In genomic region chr9:70404261-70404660, GRCh38 we compare ENCODE assay signal across 16 cellular contexts. TPM values are rescaled to one million over a fixed set of nuclear protein-coding genes. Genes with fewer than 3 reads are reported as not detected.
DNase-seq lines count a peak whose midpoint lies in the region; ATAC-seq and TF ChIP-seq lines count a peak whose summit lies in the region.
"Had no signal": no experiment of that assay in that cellular context is flagged by ENCODE, and none has a peak within 500 bp of the region (broad histone marks: within the 10 kb centered on the region; RNA-seq: fewer than 3 reads in every experiment).

No MANE protein-coding gene starts in this region.

- POLR2A ChIA-PET in activated CD4-positive, alpha-beta T cell treated with anti-CD3 and anti-CD28 coated beads for 36 hours (lab: Charles Lee): interaction anchor here (1.1 kb wide), 1 partner anchor 16 kb away, joined by 3 read pairs; no protein-coding TSS in a partner anchor

- intact Hi-C loops in activated CD4-positive, alpha-beta T cell treated with anti-CD3 and anti-CD28 coated beads for 36 hours (cut with DNase I, micrococcal nuclease): loop anchor here in 1 of 2 experiments (10.0 kb wide), 1 partner anchor 1381 kb away; no protein-coding TSS in a partner anchor
- intact Hi-C loops in testis (cut with DNase I; ENCODE audit: low total_unique reads): no loop called here

- ATAC-seq in activated CD4-positive, alpha-beta T cell treated with anti-CD3 and anti-CD28 coated beads for 36 hours: no peak
- no peak for ATAC-seq in HG02763 (IDR thresholded peaks at IDR 0.05; ENCODE audit: unreplicated experiment)
- no peak for ATAC-seq in effector memory CD8-positive, alpha-beta T cell (replicated peaks)
- ATAC-seq: natural killer cell treated with Interleukin-12 subunit alpha and Interleukin-12 subunit beta and Interleukin-15 and Interleukin-18, amount 100 ng/mL, for 72 hours had no signal

- CTCF ChIA-PET in activated CD4-positive, alpha-beta T cell treated with anti-CD3 and anti-CD28 coated beads for 36 hours (lab: Charles Lee): interaction anchor here (1.2 to 3.3 kb wide), 2 partner anchors 14 to 198 kb away, joined by 3 to 15 read pairs; no protein-coding TSS in a partner anchor

- DNase-seq in activated CD4-positive, alpha-beta T cell treated with anti-CD3 and anti-CD28 coated beads for 36 hours: no peak
- no peak for DNase-seq in activated CD4-positive, alpha-beta T cell treated with anti-CD3 and anti-CD28 coated beads for 1 hour
- DNase-seq in adipocyte (ENCODE audit: low read depth) (no peak), testis (no peak)
- no peak for DNase-seq in effector memory CD8-positive, alpha-beta T cell
- DNase-seq: DND-41; MM.1S; NCI-H2081; NCI-H774; stimulated activated CD4-positive, alpha-beta T cell treated with anti-CD3 and anti-CD28 coated beads, Interleukin-2, amount 100 ng/mL, for 24 hours had no signal

- H3K4me3 ChIP-seq in adipocyte (ENCODE audit: low read length) (peak overlapping the region; percentile 49), muscle layer of duodenum (ENCODE audit: low read depth in 1 of 2, low read length in 2 of 2) (no peak overlapping the region), testis (no peak overlapping the region)

- H3K9ac ChIP-seq in adipocyte (ENCODE audit: low read length): peak overlapping the region; percentile 33

- no peaks in the 10 kb centered on the region for H3K27me3 Mint-ChIP-seq in activated CD4-positive, alpha-beta T cell treated with anti-CD3 and anti-CD28 coated beads for 36 hours
- no peaks in the 10 kb centered on the region for H3K27me3 Mint-ChIP-seq in effector memory CD8-positive, alpha-beta T cell
- H3K27me3 Mint-ChIP-seq: natural killer cell treated with Interleukin-12 subunit alpha and Interleukin-12 subunit beta and Interleukin-15 and Interleukin-18, amount 100 ng/mL, for 72 hours had no signal

- H3K4me1 Mint-ChIP-seq in activated CD4-positive, alpha-beta T cell treated with anti-CD3 and anti-CD28 coated beads for 36 hours: peaks cover 80% of the 10 kb centered on the region
- H3K4me1 Mint-ChIP-seq in effector memory CD8-positive, alpha-beta T cell (ENCODE audit: low read depth in 2 of 2): peaks cover 41 to 60% of the 10 kb centered on the region in 2 donors

- 83 to 84% methylated on average over 2 of the region's 2 CpGs for WGBS in testis, 2 donors

- H3K27ac ChIP-seq in muscle layer of duodenum (ENCODE audit: low read length) (peak overlapping the region; percentile 72), temporal lobe (ENCODE audit: low read depth, low read length) (peak overlapping the region; percentile 36), testis (peak overlapping the region in 1 of 2 donors; percentile 80)
- H3K27ac ChIP-seq: 22Rv1, C4-2B had no signal

- H3K4me3 Mint-ChIP-seq in activated CD4-positive, alpha-beta T cell treated with anti-CD3 and anti-CD28 coated beads for 36 hours: no peak overlapping the region
- H3K4me3 Mint-ChIP-seq in effector memory CD8-positive, alpha-beta T cell: no peak overlapping the region
- H3K4me3 Mint-ChIP-seq: natural killer cell treated with Interleukin-12 subunit alpha and Interleukin-12 subunit beta and Interleukin-15 and Interleukin-18, amount 100 ng/mL, for 72 hours had no signal

- H3K4me1 ChIP-seq in adipocyte (ENCODE audit: control insufficient read depth, insufficient read depth, low read length) (peaks cover 84% of the 10 kb centered on the region), muscle layer of duodenum (ENCODE audit: control insufficient read depth in 1 of 2, insufficient read depth in 2 of 2, low read length in 2 of 2) (peaks cover 30 to 87% of the 10 kb centered on the region in 2 donors), testis (peaks cover 58% of the 10 kb centered on the region)

- H3K9me3 Mint-ChIP-seq in activated CD4-positive, alpha-beta T cell treated with anti-CD3 and anti-CD28 coated beads for 36 hours (ENCODE audit: low read depth): no peaks in the 10 kb centered on the region
- no peaks in the 10 kb centered on the region for H3K9me3 Mint-ChIP-seq in effector memory CD8-positive, alpha-beta T cell
- H3K9me3 Mint-ChIP-seq: natural killer cell treated with Interleukin-12 subunit alpha and Interleukin-12 subunit beta and Interleukin-15 and Interleukin-18, amount 100 ng/mL, for 72 hours had no signal

- H3K27me3 ChIP-seq in adipocyte (replicated peaks; ENCODE audit: control insufficient read depth, insufficient read depth, low read length) (no peaks in the 10 kb centered on the region), muscle layer of duodenum (ENCODE audit: low read depth, low read length) (no peaks in the 10 kb centered on the region), testis (no peaks in the 10 kb centered on the region)

- TF ChIP-seq CTCF in testis (IDR thresholded peaks at IDR 0.05): no peak

- peak overlapping the region; percentile 76 for H3K27ac Mint-ChIP-seq in activated CD4-positive, alpha-beta T cell treated with anti-CD3 and anti-CD28 coated beads for 36 hours
- peak overlapping the region in 1 of 2 donors; percentile 44 for H3K27ac Mint-ChIP-seq in effector memory CD8-positive, alpha-beta T cell

- H3K36me3 Mint-ChIP-seq in activated CD4-positive, alpha-beta T cell treated with anti-CD3 and anti-CD28 coated beads for 36 hours (ENCODE audit: low read depth): peaks cover 8% of the 10 kb centered on the region
- peaks cover 16% of the 10 kb centered on the region for H3K36me3 Mint-ChIP-seq in effector memory CD8-positive, alpha-beta T cell (ENCODE audit: insufficient read depth)
- H3K36me3 Mint-ChIP-seq: natural killer cell treated with Interleukin-12 subunit alpha and Interleukin-12 subunit beta and Interleukin-15 and Interleukin-18, amount 100 ng/mL, for 72 hours had no signal

- no peaks in the 10 kb centered on the region for H3K9me3 ChIP-seq in adipocyte (ENCODE audit: control insufficient read depth, low read length)
- no peaks in the 10 kb centered on the region for H3K9me3 ChIP-seq in muscle layer of duodenum (ENCODE audit: control insufficient read depth in 1 of 2, low read length in 2 of 2)
- H3K9me3 ChIP-seq in testis: no peaks in the 10 kb centered on the region

- no peak for TF ChIP-seq POLR2A in testis (IDR thresholded peaks at IDR 0.05)

- H3K36me3 ChIP-seq in adipocyte (ENCODE audit: control insufficient read depth, insufficient read depth, low read length, severe bottlenecking) (no peaks in the 10 kb centered on the region), muscle layer of duodenum (ENCODE audit: control insufficient read depth in 1 of 2, insufficient read depth in 2 of 2, low read length in 2 of 2) (peaks cover 0 to 10% of the 10 kb centered on the region in 2 donors), testis (ENCODE audit: low read depth, missing control alignments) (no peaks in the 10 kb centered on the region)

RNA-seq across cellular contexts. Expression of gene KLF9, which starts 10.2 kb away (rescaled TPM):
- 10 to 100 TPM; 20.2 to 22.3 TPM for total RNA-seq in activated CD4-positive, alpha-beta T cell treated with anti-CD3 and anti-CD28 coated beads for 36 hours
- 10.1 TPM for total RNA-seq in temporal lobe
- total RNA-seq in testis: 10 to 100 TPM; 39.8 to 47.9 TPM
- polyA plus RNA-seq in testis (ENCODE audit: insufficient read depth, low read depth, low replicate concordance): 11.8 TPM
